1 cellular context compared by ENCODE assay signal in genomic region chr9:26260238-26260637, GRCh38.
TF ChIP-seq lines count a peak whose summit lies in the region.

No MANE protein-coding gene starts in this region.

TF ChIP-seq in SK-N-SH, 30 proteins besides CTCF, POLR2A, EP300 and RAD21 (continued from another document):
- TF ChIP-seq NRF1 (IDR thresholded peaks at IDR 0.05; ENCODE audit: low read depth, low read length) (no peak), JUND (IDR thresholded peaks at IDR 0.05) (peak; percentile 63), ZBTB33 (IDR thresholded peaks at IDR 0.05; ENCODE audit: borderline replicate concordance, low read depth) (no peak), SIN3A (IDR thresholded peaks at IDR 0.05; ENCODE audit: borderline replicate concordance, low read depth, low read length) (no peak), MAX (IDR thresholded peaks at IDR 0.05; ENCODE audit: low read depth) (no peak), TAF1 (IDR thresholded peaks at IDR 0.05; ENCODE audit: borderline replicate concordance, low read depth, low read length) (no peak), YY1 (IDR thresholded peaks at IDR 0.05; ENCODE audit: low read depth) (no peak), MEF2A (IDR thresholded peaks at IDR 0.05; ENCODE audit: borderline replicate concordance, low read depth) (peak; percentile 53; the same call in 1 of the 2 replicates), IRF3 (IDR thresholded peaks at IDR 0.05; ENCODE audit: low read depth, low read length) (no peak), GATA2 (CRISPR knock-in tag; IDR thresholded peaks at IDR 0.05) (no peak), RXRA (IDR thresholded peaks at IDR 0.05; ENCODE audit: borderline replicate concordance, low read depth) (0 out of 2 replicates have a peak, but pooled peaks have one; percentile 11), NFIC (IDR thresholded peaks at IDR 0.05; ENCODE audit: borderline replicate concordance) (peak; percentile 36), REST (IDR thresholded peaks at IDR 0.05; ENCODE audit: low read depth, low read length) (no peak), ELF1 (IDR thresholded peaks at IDR 0.05) (no peak)
